ENCODE assay signal across 32 cellular contexts in the genomic region with DNA sequence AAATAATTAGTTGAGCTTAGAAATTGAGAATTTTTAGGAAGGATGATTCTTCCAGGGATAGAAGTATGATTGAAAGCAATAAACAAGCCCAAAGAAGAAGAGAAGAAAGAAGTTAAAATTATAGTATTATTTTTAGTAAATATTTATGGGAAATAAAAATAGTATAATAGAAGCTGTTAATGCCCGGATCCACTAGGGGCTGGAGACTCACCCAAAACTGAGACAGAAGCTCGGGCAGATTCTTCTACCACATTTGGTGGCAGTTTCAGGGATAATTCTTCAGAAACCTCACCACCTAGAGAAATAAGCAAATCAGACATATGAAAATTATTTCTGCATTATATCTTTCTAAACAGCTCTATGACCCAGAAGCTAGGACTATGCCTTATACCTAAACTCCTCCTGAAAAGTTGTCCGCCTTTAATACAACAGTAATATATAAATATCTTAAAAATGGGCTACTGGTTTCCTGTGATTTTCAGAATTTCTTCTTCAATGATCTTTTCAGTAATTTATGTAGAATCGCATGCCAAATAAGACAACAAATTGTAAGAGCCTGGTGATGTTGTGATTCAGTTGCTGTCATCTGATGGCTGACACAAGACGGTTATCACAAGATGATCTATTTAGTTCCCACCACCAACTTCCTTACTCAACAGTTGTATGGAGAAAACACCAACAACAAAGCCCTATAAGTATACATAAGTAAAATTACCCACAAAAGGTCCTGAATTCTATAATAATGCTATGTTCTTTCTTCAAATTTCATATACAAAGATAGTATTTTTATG. TPM values are rescaled to one million over a fixed set of nuclear protein-coding genes. Genes with fewer than 3 reads are reported as not detected.
"Had no signal": no experiment of that assay in that cellular context is flagged by ENCODE, and none has a peak within 500 bp of the region (broad histone marks: within the 10 kb centered on the region; RNA-seq: fewer than 3 reads in every experiment).

No MANE protein-coding gene starts in this region.

- H3K4me1 ChIP-seq: body of pancreas, breast epithelium, esophagus squamous epithelium, gastrocnemius medialis had no signal

- H3K27me3 ChIP-seq: body of pancreas, breast epithelium, cardiac muscle cell, dorsolateral prefrontal cortex, esophagus squamous epithelium, gastrocnemius medialis, heart left ventricle had no signal

- ATAC-seq: activated T-cell treated with anti-CD3 and anti-CD28 coated beads, Interleukin-2, amount 50 U/mL, for 72 hours; body of pancreas; gastrocnemius medialis; heart left ventricle; WTC11 had no signal

- H3K4me1 Mint-ChIP-seq: activated CD4-positive, alpha-beta memory T cell treated with anti-CD3 and anti-CD28 coated beads, Interleukin-2, amount 10 ng/mL, durations not matched to agents 7 days and 5 days; activated CD4-positive, alpha-beta T cell treated with anti-CD3 and anti-CD28 coated beads, Interleukin-2, amount 10 ng/mL, durations not matched to agents 7 days and 5 days had no signal

- H3K36me3 ChIP-seq: cardiac muscle cell had no signal

- H3K4me3 Mint-ChIP-seq: activated CD4-positive, alpha-beta memory T cell treated with anti-CD3 and anti-CD28 coated beads, Interleukin-2, amount 10 ng/mL, durations not matched to agents 7 days and 5 days; activated CD4-positive, alpha-beta T cell treated with anti-CD3 and anti-CD28 coated beads, Interleukin-2, amount 10 ng/mL, durations not matched to agents 7 days and 5 days; activated naive CD8-positive, alpha-beta T cell; activated T-cell treated with anti-CD3 and anti-CD28 coated beads, Interleukin-2, amount 50 U/mL, for 24 hours; activated T-cell treated with anti-CD3 and anti-CD28 coated beads, Interleukin-2, amount 50 U/mL, for 72 hours; dendritic cell treated with granulocyte-macrophage colony-stimulating factor and Interleukin-4, amounts not matched to agents 40 ng/mL and 50 ng/mL, for 4 days; WTC11 had no signal

- DNase-seq: activated CD4-positive, alpha-beta memory T cell treated with anti-CD3 and anti-CD28 coated beads, Interleukin-2, amount 10 ng/mL, durations not matched to agents 7 days and 5 days; activated CD4-positive, alpha-beta T cell treated with anti-CD3 and anti-CD28 coated beads for 1 hour; activated CD4-positive, alpha-beta T cell treated with anti-CD3 and anti-CD28 coated beads for 4 hours; activated CD4-positive, alpha-beta T cell treated with anti-CD3 and anti-CD28 coated beads, Interleukin-2, amount 10 ng/mL, durations not matched to agents 7 days and 5 days; activated CD4-positive, alpha-beta T cell treated with anti-CD3 and anti-CD28 coated beads, Interleukin-2, amount 50 U/mL, for 4 hours; activated CD8-positive, alpha-beta memory T cell treated with anti-CD3 and anti-CD28 coated beads, Interleukin-2, amount 50 U/mL, for 48 hours; activated gamma-delta T cell; activated naive CD4-positive, alpha-beta T cell; activated naive CD4-positive, alpha-beta T cell treated with anti-CD3 and anti-CD28 coated beads, Interleukin-2, amount 50 U/mL, for 16 hours; activated T-cell treated with anti-CD3 and anti-CD28 coated beads for 4 hours; activated T-cell treated with anti-CD3 and anti-CD28 coated beads, Interleukin-2, amount 50 U/mL, for 24 hours; activated T-cell treated with anti-CD3 and anti-CD28 coated beads, Interleukin-2, amount 50 U/mL, for 72 hours; amniotic stem cell; aorta; body of pancreas; central memory CD4-positive, alpha-beta T cell; cerebellar nuclear complex; dorsolateral prefrontal cortex; effector memory CD4-positive, alpha-beta T cell; esophagus squamous epithelium; gastrocnemius medialis; glutamatergic neuron; heart left ventricle; T-helper 2 cell had no signal

- H3K4me3 ChIP-seq: body of pancreas, breast epithelium, cardiac muscle cell, coronary artery, dorsolateral prefrontal cortex, esophagus squamous epithelium, gastrocnemius medialis, heart left ventricle had no signal

- H3K27me3 Mint-ChIP-seq: activated CD4-positive, alpha-beta memory T cell treated with anti-CD3 and anti-CD28 coated beads, Interleukin-2, amount 10 ng/mL, durations not matched to agents 7 days and 5 days; activated T-cell treated with anti-CD3 and anti-CD28 coated beads, Interleukin-2, amount 50 U/mL, for 24 hours; dendritic cell treated with granulocyte-macrophage colony-stimulating factor and Interleukin-4, amounts not matched to agents 40 ng/mL and 50 ng/mL, for 4 days had no signal

- H3K27ac Mint-ChIP-seq: activated CD4-positive, alpha-beta memory T cell treated with anti-CD3 and anti-CD28 coated beads, Interleukin-2, amount 10 ng/mL, durations not matched to agents 7 days and 5 days; activated CD4-positive, alpha-beta T cell treated with anti-CD3 and anti-CD28 coated beads, Interleukin-2, amount 10 ng/mL, durations not matched to agents 7 days and 5 days; activated naive CD8-positive, alpha-beta T cell; activated T-cell treated with anti-CD3 and anti-CD28 coated beads, Interleukin-2, amount 50 U/mL, for 24 hours; activated T-cell treated with anti-CD3 and anti-CD28 coated beads, Interleukin-2, amount 50 U/mL, for 72 hours; dendritic cell treated with granulocyte-macrophage colony-stimulating factor and Interleukin-4, amounts not matched to agents 40 ng/mL and 50 ng/mL, for 4 days; WTC11 had no signal

- H3K27ac ChIP-seq: body of pancreas, breast epithelium, cardiac muscle cell, coronary artery, dorsolateral prefrontal cortex, epithelial cell of prostate, esophagus squamous epithelium, gastrocnemius medialis, heart left ventricle had no signal

RNA-seq across cellular contexts. Expression of a gene that starts 35.6 kb away (rescaled TPM):
- total RNA-seq: activated CD4-positive, alpha-beta memory T cell treated with anti-CD3 and anti-CD28 coated beads, Interleukin-2, amount 10 ng/mL, durations not matched to agents 7 days and 5 days; activated CD4-positive, alpha-beta T cell treated with anti-CD3 and anti-CD28 coated beads, Interleukin-2, amount 10 ng/mL, durations not matched to agents 7 days and 5 days; T-helper 1 cell treated with Interleukin-12 subunit alpha and Interleukin-12 subunit beta and Interleukin-4 antibody, amounts not matched to agents 30 ng/mL and 1 ng/mL, for 36 hours had no signal
